Comparison of ENCODE assay signal across 17 cellular contexts in genomic region chr9:134175291-134175807, GRCh38. TPM values are rescaled to one million over a fixed set of nuclear protein-coding genes. Genes with fewer than 3 reads are reported as not detected.
DNase-seq lines count a peak whose midpoint lies in the region; ATAC-seq and TF ChIP-seq lines count a peak whose summit lies in the region.
"Had no signal": no experiment of that assay in that cellular context is flagged by ENCODE, and none has a peak within 500 bp of the region (broad histone marks: within the 10 kb centered on the region; RNA-seq: fewer than 3 reads in every experiment).

No MANE protein-coding gene starts in this region.

- peaks cover 21% of the 10 kb centered on the region for H3K4me1 Mint-ChIP-seq in central memory CD8-positive, alpha-beta T cell
- H3K4me1 Mint-ChIP-seq in CD4-positive, alpha-beta T cell (ENCODE audit: low read depth): no peaks in the 10 kb centered on the region

- H3K79me1 ChIP-seq in mesenchymal stem cell (replicated peaks; ENCODE audit: low read length, poor library complexity, severe bottlenecking): no peaks in the 10 kb centered on the region

- H3K27me3 ChIP-seq in HUES6 (ENCODE audit: control insufficient read depth, insufficient read depth, low read length) (peaks cover 4% of the 10 kb centered on the region; the same call in 1 of the 2 replicates), mesenchymal stem cell (ENCODE audit: control insufficient read depth in 1 of 2, insufficient read depth in 1 of 2, low read length in 2 of 2) (peaks cover 8 to 55% of the 10 kb centered on the region in 2 experiments), hepatocyte (no peaks in the 10 kb centered on the region)
- H3K27me3 ChIP-seq in CD4-positive, alpha-beta T cell (ENCODE audit: control insufficient read depth, insufficient read depth, low read length): peaks cover 9% of the 10 kb centered on the region

- H3K9me3 ChIP-seq in HUES6 (ENCODE audit: control insufficient read depth, insufficient read depth, low read depth, low read length): no peaks in the 10 kb centered on the region
- H3K9me3 ChIP-seq in mesenchymal stem cell (ENCODE audit: control insufficient read depth, low read length): no peaks in the 10 kb centered on the region
- no peaks in the 10 kb centered on the region for H3K9me3 ChIP-seq in CD4-positive, alpha-beta T cell (ENCODE audit: control insufficient read depth, low read length)
- H3K9me3 ChIP-seq in hepatocyte (ENCODE audit: low read depth): no peaks in the 10 kb centered on the region
- H3K9me3 ChIP-seq: stomach had no signal

- peaks cover 2% of the 10 kb centered on the region for H3K36me3 Mint-ChIP-seq in central memory CD8-positive, alpha-beta T cell (ENCODE audit: insufficient read depth)
- H3K36me3 Mint-ChIP-seq in CD4-positive, alpha-beta T cell (ENCODE audit: low read depth): no peaks in the 10 kb centered on the region
- H3K36me3 Mint-ChIP-seq: CD4-positive, alpha-beta memory T cell had no signal

- H4K20me1 ChIP-seq in hepatocyte (ENCODE audit: insufficient read depth, poor library complexity, severe bottlenecking): no peaks in the 10 kb centered on the region

- H2AFZ ChIP-seq in mesenchymal stem cell (ENCODE audit: low read depth, low read length) (no peak overlapping the region), hepatocyte (no peak overlapping the region)

- peak overlapping the region in 1 of 2 experiments; percentile 95 for H2BK12ac ChIP-seq in mesenchymal stem cell (ENCODE audit: low read length in 2 of 2)

- H3K18ac ChIP-seq in mesenchymal stem cell (ENCODE audit: low read depth in 1 of 2, low read length in 2 of 2): peak overlapping the region; percentile 26 to 58

- no peaks in the 10 kb centered on the region for H3K36me3 ChIP-seq in HUES6 (ENCODE audit: control insufficient read depth, insufficient read depth, low read length)
- no peaks in the 10 kb centered on the region for H3K36me3 ChIP-seq in mesenchymal stem cell (ENCODE audit: control insufficient read depth in 1 of 2, insufficient read depth in 2 of 2, low read depth in 1 of 2, low read length in 2 of 2)
- H3K36me3 ChIP-seq in hepatocyte (replicated peaks; ENCODE audit: insufficient read depth, low read depth): no peaks in the 10 kb centered on the region
- H3K36me3 ChIP-seq: stomach had no signal

- H2BK120ac ChIP-seq in mesenchymal stem cell (ENCODE audit: low read depth, low read length): peak overlapping the region; percentile 49

- POLR2A ChIA-PET in CD4-positive, alpha-beta T cell (lab: Charles Lee): interaction anchor here (1.1 kb wide), 1 partner anchor 11 kb away, joined by 4 read pairs; the partner anchor contains the start of gene RNU6ATAC

- no peaks in the 10 kb centered on the region for H3K79me2 ChIP-seq in hepatocyte

- H3K4me2 ChIP-seq in mesenchymal stem cell (ENCODE audit: low read length, poor library complexity, severe bottlenecking) (no peak overlapping the region), hepatocyte (no peak overlapping the region)
- H3K4me2 ChIP-seq: KMS-11 had no signal

- no peak for TF ChIP-seq CTCF in CD4-positive, alpha-beta T cell (IDR thresholded peaks at IDR 0.05)
- TF ChIP-seq CTCF in hepatocyte (IDR thresholded peaks at IDR 0.05; ENCODE audit: poor library complexity): no peak

- peaks cover 17% of the 10 kb centered on the region for H3K4me1 ChIP-seq in HUES6 (ENCODE audit: control insufficient read depth, insufficient read depth, low read length)
- peaks cover 43% of the 10 kb centered on the region for H3K4me1 ChIP-seq in mesenchymal stem cell (ENCODE audit: control insufficient read depth, insufficient read depth, low read depth, low read length)
- peaks cover 8% of the 10 kb centered on the region for H3K4me1 ChIP-seq in hepatocyte (ENCODE audit: insufficient read depth)

- intact Hi-C loops in CD4-positive, alpha-beta T cell (cut with DNase I, micrococcal nuclease): loop anchor here in 1 of 2 experiments (10.0 kb wide), 1 partner anchor 1169 kb away; no protein-coding TSS in a partner anchor

- H3K27me3 Mint-ChIP-seq in central memory CD8-positive, alpha-beta T cell: no peaks in the 10 kb centered on the region
- H3K27me3 Mint-ChIP-seq in CD4-positive, alpha-beta T cell: no peaks in the 10 kb centered on the region
- H3K27me3 Mint-ChIP-seq: CD4-positive, alpha-beta memory T cell had no signal

- no peak overlapping the region for H2BK5ac ChIP-seq in mesenchymal stem cell (ENCODE audit: low read depth, low read length, poor library complexity, severe bottlenecking)

- 88% methylated on average over 13 of the region's 20 CpGs for WGBS in mesenchymal stem cell
- 35% methylated on average over 4 of the region's 20 CpGs for WGBS in hepatocyte (ENCODE audit: low lambda C conversion rate, missing lambda C conversion rate)

- H3K23ac ChIP-seq in mesenchymal stem cell (ENCODE audit: low read length in 2 of 2): no peak overlapping the region

- H3K27ac Mint-ChIP-seq in central memory CD8-positive, alpha-beta T cell (ENCODE audit: low read depth): peak overlapping the region; percentile 71
- no peak overlapping the region for H3K27ac Mint-ChIP-seq in CD4-positive, alpha-beta T cell
- H3K27ac Mint-ChIP-seq: activated CD8-positive, alpha-beta T cell treated with anti-CD3 and anti-CD28 coated beads, Interleukin-2, amount 10 ng/mL, durations not matched to agents 7 days and 5 days had no signal

- ATAC-seq in central memory CD8-positive, alpha-beta T cell (replicated peaks; ENCODE audit: extremely low read depth, poor library complexity, severe bottlenecking): no peak
- no peak for ATAC-seq in CD4-positive, alpha-beta T cell (ENCODE audit: poor library complexity)
- ATAC-seq in HG03432 (IDR thresholded peaks at IDR 0.05; ENCODE audit: unreplicated experiment): no peak
- ATAC-seq: activated CD8-positive, alpha-beta T cell treated with anti-CD3 and anti-CD28 coated beads, Interleukin-2, amount 10 ng/mL, durations not matched to agents 7 days and 5 days had no signal

- no peak overlapping the region for H2AK5ac ChIP-seq in mesenchymal stem cell (ENCODE audit: low read length, severe bottlenecking)

- H3K9ac ChIP-seq in HUES6 (ENCODE audit: low read length) (no peak overlapping the region), mesenchymal stem cell (ENCODE audit: low read length) (no peak overlapping the region)
- H3K9ac ChIP-seq: KMS-11 had no signal

- CTCF ChIA-PET in CD4-positive, alpha-beta T cell (lab: Charles Lee): no interaction called here

- no peaks in the 10 kb centered on the region for H3K9me3 Mint-ChIP-seq in central memory CD8-positive, alpha-beta T cell
- no peaks in the 10 kb centered on the region for H3K9me3 Mint-ChIP-seq in CD4-positive, alpha-beta T cell
- H3K9me3 Mint-ChIP-seq: CD4-positive, alpha-beta memory T cell had no signal

- no peak overlapping the region for H2BK15ac ChIP-seq in mesenchymal stem cell (ENCODE audit: low read depth, poor library complexity, severe bottlenecking)

- peak overlapping the region; percentile 78 for H4K8ac ChIP-seq in mesenchymal stem cell (ENCODE audit: low read length)

- H3K9me2 ChIP-seq in hepatocyte (replicated peaks; ENCODE audit: insufficient read depth): no peaks in the 10 kb centered on the region

- H3K14ac ChIP-seq in mesenchymal stem cell (ENCODE audit: low read length in 2 of 2): peak overlapping the region in 1 of 2 experiments; percentile 97

- H3K27ac ChIP-seq in HUES6 (ENCODE audit: low read depth, low read length) (0 out of 2 replicates have a peak overlapping the region, but pooled peaks have one; percentile 42), mesenchymal stem cell (ENCODE audit: low read length, poor library complexity, severe bottlenecking) (no peak overlapping the region), hepatocyte (no peak overlapping the region)
- no peak overlapping the region for H3K27ac ChIP-seq in CD4-positive, alpha-beta T cell (ENCODE audit: low read depth, low read length)
- H3K27ac ChIP-seq: epithelial cell of prostate, KMS-11, stomach had no signal

- H3K4ac ChIP-seq in mesenchymal stem cell (ENCODE audit: low read depth in 1 of 2, low read length in 2 of 2): peak overlapping the region; percentile 51 to 81

- no peak overlapping the region for H3K4me3 Mint-ChIP-seq in central memory CD8-positive, alpha-beta T cell
- no peak overlapping the region for H3K4me3 Mint-ChIP-seq in CD4-positive, alpha-beta T cell
- H3K4me3 Mint-ChIP-seq: activated CD8-positive, alpha-beta T cell treated with anti-CD3 and anti-CD28 coated beads, Interleukin-2, amount 10 ng/mL, durations not matched to agents 7 days and 5 days; CD4-positive, alpha-beta memory T cell had no signal

- peak overlapping the region; percentile 88 for H4K91ac ChIP-seq in mesenchymal stem cell (ENCODE audit: low read length)

- no peak overlapping the region for H3K4me3 ChIP-seq in HUES6 (ENCODE audit: low read depth, low read length)
- no peak overlapping the region for H3K4me3 ChIP-seq in mesenchymal stem cell (ENCODE audit: insufficient read depth in 1 of 2, low read depth in 1 of 2, low read length in 2 of 2)
- H3K4me3 ChIP-seq in hepatocyte: no peak overlapping the region
- H3K4me3 ChIP-seq: stomach had no signal

- peak; percentile 42 for DNase-seq in CD1c-positive myeloid dendritic cell (ENCODE audit: extremely low spot score)
- DNase-seq in central memory CD8-positive, alpha-beta T cell (ENCODE audit: low spot score in 2 of 2): no peak
- no peak for DNase-seq in mesenchymal stem cell
- no peak for DNase-seq in CD4-positive, alpha-beta T cell
- no peak for DNase-seq in RPMI8226
- DNase-seq in hepatocyte (ENCODE audit: low spot score): no peak
- DNase-seq: activated CD8-positive, alpha-beta T cell treated with anti-CD3 and anti-CD28 coated beads, Interleukin-2, amount 10 ng/mL, durations not matched to agents 7 days and 5 days; activated naive CD4-positive, alpha-beta T cell; CD4-positive, alpha-beta memory T cell; NCI-H2029 treated with DMSO at 0.1 percent for 48 hours; retina; stomach had no signal

RNA-seq across cellular contexts. Expression of gene RNU6ATAC, which starts 11.0 kb away (rescaled TPM):
- polyA plus RNA-seq in mesenchymal stem cell (2013, experiment 1 of 2): not detected
- not detected for polyA plus RNA-seq in mesenchymal stem cell (2013, experiment 2 of 2)
- 10 to 100 TPM; 46.6 to 74.5 TPM for total RNA-seq in CD4-positive, alpha-beta T cell
- not detected in 2 replicates for total RNA-seq in hepatocyte
- not detected in 2 replicates for polyA plus RNA-seq in hepatocyte
- total RNA-seq: myocyte, stomach had no signal
- polyA plus RNA-seq: CD4-positive, alpha-beta memory T cell; stomach had no signal

RNA-seq across cellular contexts. Expression of gene WDR5, which starts 39.5 kb away (rescaled TPM):
- 15.8 TPM for polyA plus RNA-seq in mesenchymal stem cell (2013, experiment 1 of 2)
- polyA plus RNA-seq in mesenchymal stem cell (2013, experiment 2 of 2): 15.4 TPM
- total RNA-seq in CD4-positive, alpha-beta T cell: 10 to 100 TPM; 14.9 to 16.9 TPM
- total RNA-seq in hepatocyte: 19.8 and 21.0 TPM in 2 replicates
- polyA plus RNA-seq in hepatocyte: 20.2 and 20.9 TPM in 2 replicates

Comparison
In these comparisons a context has a peak if more than half of its experiments do, and no peak if none do; other contexts are left out.
1. RNA of gene RNU6ATAC, which starts 11.0 kb away (total RNA-seq): 46.6 to 74.5 TPM in CD4-positive, alpha-beta T cell; not detected in hepatocyte; every median in the first group is over 10 times any median in the second.